ENCODE assay signal across 8 cellular contexts in genomic region chr22:49989826-49990225, GRCh38. TPM values are rescaled to one million over a fixed set of nuclear protein-coding genes. Genes with fewer than 3 reads are reported as not detected.
"Had no signal": no experiment of that assay in that cellular context is flagged by ENCODE, and none has a peak within 500 bp of the region (broad histone marks: within the 10 kb centered on the region; RNA-seq: fewer than 3 reads in every experiment).

No MANE protein-coding gene starts in this region.

RNA-seq across cellular contexts. Expression of gene IL17REL, which starts 22.7 kb away (rescaled TPM):
- total RNA-seq: activated naive CD8-positive, alpha-beta T cell treated with anti-CD3 and anti-CD28 coated beads, Interleukin-2, amount 10 ng/mL, durations not matched to agents 7 days and 5 days; activated T-helper 1 cell treated with anti-CD3 and anti-CD28 coated beads, Interleukin-12 subunit alpha, Interleukin-12 subunit beta, Interleukin-2, Interleukin-4 antibody, amounts not matched to agents 30 ng/mL and 10 ng/mL and 1 ng/mL, durations not matched to agents 14 hours and 24 hours and 36 hours; ascending aorta; body of pancreas; breast epithelium; T-helper 1 cell treated with Interleukin-12 subunit alpha and Interleukin-12 subunit beta and Interleukin-4 antibody, amounts not matched to agents 30 ng/mL and 1 ng/mL, for 36 hours; T-helper 17 cell; T-helper 2 cell treated with Interferon-gamma antibody and Interleukin-4, amounts not matched to agents 100 ng/mL and 5 ng/mL, for 36 hours had no signal
